ENCODE assay signal across 1 cellular context in genomic region chr7:137609500-137609899, GRCh38.
TF ChIP-seq lines count a peak whose summit lies in the region.

No MANE protein-coding gene starts in this region.

TF ChIP-seq in HepG2, 621 proteins besides CTCF, POLR2A, EP300 and RAD21 (continued from another document):
- no peak for TF ChIP-seq MLXIP (CRISPR knock-in tag; IDR thresholded peaks at IDR 0.05; ENCODE audit: borderline replicate concordance)
- no peak for TF ChIP-seq ZBTB20 (CRISPR knock-in tag; IDR thresholded peaks at IDR 0.05; ENCODE audit: borderline replicate concordance, low read depth)
- no peak for TF ChIP-seq ZNF746 (CRISPR knock-in tag; IDR thresholded peaks at IDR 0.05)
- no peak for TF ChIP-seq ZMAT5 (CRISPR knock-in tag; IDR thresholded peaks at IDR 0.05; ENCODE audit: borderline replicate concordance, low read depth)
- no peak for TF ChIP-seq ZNF512B (CRISPR knock-in tag; IDR thresholded peaks at IDR 0.05; ENCODE audit: borderline replicate concordance)
- TF ChIP-seq MED8 (CRISPR knock-in tag; IDR thresholded peaks at IDR 0.05; ENCODE audit: insufficient replicate concordance), result no peak
- no peak for TF ChIP-seq PHF5A (CRISPR knock-in tag; IDR thresholded peaks at IDR 0.05; ENCODE audit: low read depth, unreplicated experiment)
- no peak for TF ChIP-seq ARNT (IDR thresholded peaks at IDR 0.05)
- TF ChIP-seq ZNF639 (CRISPR knock-in tag; conservative IDR thresholded peaks at IDR 0.05), result no peak
- no peak for TF ChIP-seq TCF7 (IDR thresholded peaks at IDR 0.05; ENCODE audit: low read depth)
- TF ChIP-seq ZKSCAN1 (IDR thresholded peaks at IDR 0.05; ENCODE audit: low read length), result no peak
- no peak for TF ChIP-seq ZNF12 (CRISPR knock-in tag; IDR thresholded peaks at IDR 0.05)
TF ChIP-seq in HepG2: peak in this region for 0.
